8 cellular contexts compared by ENCODE assay signal in genomic region chr6:37696841-37697735, GRCh38. TPM values are rescaled to one million over a fixed set of nuclear protein-coding genes. Genes with fewer than 3 reads are reported as not detected.
DNase-seq lines count a peak whose midpoint lies in the region; ATAC-seq, FAIRE-seq and TF ChIP-seq lines count a peak whose summit lies in the region.

No MANE protein-coding gene starts in this region.

- peaks cover 0 to 17% of the 10 kb centered on the region in 2 donors for H3K36me3 Mint-ChIP-seq in naive B cell

- no peak overlapping the region for H2AFZ ChIP-seq in H1 (ENCODE audit: low read length)

- TF ChIP-seq EP300 in H1 (IDR thresholded peaks at IDR 0.05; ENCODE audit: borderline replicate concordance in 1 of 2, low read depth in 2 of 2, low read length in 2 of 2) (no peak), upper lobe of left lung (IDR thresholded peaks at IDR 0.05) (no peak)

- peaks cover 36 to 41% (median 40%) of the 10 kb centered on the region in 3 donors for H3K4me1 Mint-ChIP-seq in naive B cell

- WGBS in H1 (ENCODE audit: extremely low coverage in 1 of 2, insufficient coverage in 1 of 2, insufficient read length in 1 of 2, insufficient replicate concordance in 2 of 2, low coverage in 1 of 2, low lambda C conversion rate in 2 of 2, missing lambda C conversion rate in 1 of 2), 2 experiments = 1% methylated on average over 87 of the region's 120 CpGs; no CpG with 5 or more reads in 1 of the 2 experiments
- 0 to 1% methylated on average over 21 to 82 of the region's 120 CpGs for WGBS in upper lobe of left lung, 2 donors

- POLR2A ChIA-PET in H1 (lab: Charles Lee; ENCODE audit: partially characterized antibody) = interaction anchor here (1.0 to 1.3 kb wide), 3 partner anchors 38 to 123 kb away, joined by 3 to 5 read pairs (median 4); partner anchors contain the start of gene ZFAND3

- H3K18ac ChIP-seq in H1 (ENCODE audit: extremely low read depth, low read length) = no peak overlapping the region

- H3K4me2 ChIP-seq in H1 (ENCODE audit: insufficient read depth in 1 of 2, low read depth in 2 of 2, low read length in 2 of 2) = peak overlapping the region; percentile 79 to 98

- H3K27me3 ChIP-seq in H1 (replicated peaks in 1 of 4; ENCODE audit: control insufficient read depth in 3 of 4, extremely low read depth in 1 of 4, insufficient read depth in 3 of 4, low read length in 3 of 4) = peaks cover 78 to 97% (median 91%) of the 10 kb centered on the region in 4 experiments
- peaks cover 0 to 30% (median 16%) of the 10 kb centered on the region in 4 donors for H3K27me3 ChIP-seq in upper lobe of left lung

- H3K9me3 Mint-ChIP-seq in naive B cell = peaks cover 0 to 3% (median 0%) of the 10 kb centered on the region in 7 donors

- DNase-seq in COLO668 (lab: John Stamatoyannopoulos, UW; ENCODE audit: unreplicated experiment) (peak; percentile 46), H1 (ENCODE audit: low read depth in 1 of 2, low spot score in 2 of 2) (peak in 1 of 2 experiments; percentile 64), naive B cell (peak; percentile 58), upper lobe of left lung (peak in 1 of 2 donors; percentile 88), NCI-H1694 treated with DMSO at 0.1 percent for 48 hours (lab: John Stamatoyannopoulos, UW) (no peak)
- DNase-seq in activated CD4-positive, alpha-beta T cell treated with anti-CD3 and anti-CD28 coated beads for 4 hours = peak; percentile 42 to 44

- no peaks in the 10 kb centered on the region for H3K79me2 ChIP-seq in H1 (ENCODE audit: control insufficient read depth in 1 of 2, insufficient read depth in 2 of 2, low read length in 2 of 2)

- H3K27ac ChIP-seq in H1 (ENCODE audit: low read depth, low read length) (no peak overlapping the region), upper lobe of left lung (peak overlapping the region in 3 of 4 donors; percentile 32 to 65 (median 51))

- peaks cover 21% of the 10 kb centered on the region; the same call in 1 of the 2 replicates for H3K23me2 ChIP-seq in H1 (ENCODE audit: low read depth, low read length)

- no peak for TF ChIP-seq CTCF in H1 (IDR thresholded peaks at IDR 0.05; ENCODE audit: control extremely low read depth in 1 of 3, insufficient read depth in 1 of 3, low read depth in 1 of 3, low read length in 3 of 3)
- peak in 4 of 6 experiments; percentile 0 to 34 (median 20) for TF ChIP-seq CTCF in upper lobe of left lung (IDR thresholded peaks at IDR 0.05)

- H2BK20ac ChIP-seq in H1 (ENCODE audit: low read length) = no peak overlapping the region

- H3K9ac ChIP-seq in H1 (replicated peaks in 1 of 4; ENCODE audit: extremely low read depth in 1 of 4, low read depth in 3 of 4, low read length in 3 of 4) = no peak overlapping the region

- H4K20me1 ChIP-seq in H1 (replicated peaks in 1 of 2; ENCODE audit: control insufficient read depth in 1 of 2, insufficient read depth in 2 of 2, low read length in 2 of 2) = peaks cover 0 to 10% of the 10 kb centered on the region in 2 experiments

- ATAC-seq in HG03064 (IDR thresholded peaks at IDR 0.05; ENCODE audit: low read depth, unreplicated experiment) = peak; percentile 10
- peak; percentile 34 to 38 for ATAC-seq in naive B cell (ENCODE audit: low read depth in 2 of 2)
- peak in 1 of 2 donors; percentile 41 for ATAC-seq in upper lobe of left lung (ENCODE audit: low FRiP score in 2 of 2)
- ATAC-seq in GM19328 (IDR thresholded peaks at IDR 0.05; ENCODE audit: unreplicated experiment) = no peak

- peak overlapping the region in 4 of 6 donors; percentile 7 to 98 (median 72) for H3K27ac Mint-ChIP-seq in naive B cell

- H3K36me3 ChIP-seq in H1 (ENCODE audit: control insufficient read depth in 2 of 4, insufficient read depth in 4 of 4, low read length in 3 of 4) (peaks cover 0 to 10% (median 0%) of the 10 kb centered on the region in 4 experiments; a peak in 1 of 8 replicates), upper lobe of left lung (no peaks in the 10 kb centered on the region)

- no peak overlapping the region for H3K4ac ChIP-seq in H1 (replicated peaks; ENCODE audit: insufficient read length, low read depth, low read length)

- no peak overlapping the region for H2AK5ac ChIP-seq in H1 (ENCODE audit: low read depth, low read length)

- peak overlapping the region; percentile 77 to 100 (median 96) for H3K4me3 Mint-ChIP-seq in naive B cell

- H3K4me1 ChIP-seq in H1 (replicated peaks in 1 of 4; ENCODE audit: control insufficient read depth in 3 of 4, insufficient read depth in 4 of 4, low read length in 3 of 4) (peaks cover 2 to 23% (median 13%) of the 10 kb centered on the region in 4 experiments), upper lobe of left lung (peaks cover 25 to 45% (median 31%) of the 10 kb centered on the region in 4 donors)

- H3K56ac ChIP-seq in H1 (replicated peaks; ENCODE audit: insufficient read length, low read depth, low read length) = no peak overlapping the region

- no peak overlapping the region for H3K23ac ChIP-seq in H1 (ENCODE audit: insufficient read length)

- no peaks in the 10 kb centered on the region for H3K79me1 ChIP-seq in H1 (ENCODE audit: low read depth, low read length)

- no peak overlapping the region for H2BK12ac ChIP-seq in H1 (ENCODE audit: low read depth, low read length)

- no peak for TF ChIP-seq RAD21 in H1 (IDR thresholded peaks at IDR 0.05 in 1 of 2, conservative IDR thresholded peaks at IDR 0.05 in 1 of 2; ENCODE audit: low read depth in 2 of 2, low read length in 2 of 2)

- H3K9me3 ChIP-seq in H1 (ENCODE audit: insufficient read depth in 2 of 2, low read depth in 1 of 2, low read length in 1 of 2) (no peaks in the 10 kb centered on the region), upper lobe of left lung (no peaks in the 10 kb centered on the region)

- peaks cover 9 to 66% (median 45%) of the 10 kb centered on the region in 3 donors for H3K27me3 Mint-ChIP-seq in naive B cell

- no peak overlapping the region for H2BK5ac ChIP-seq in H1 (ENCODE audit: low read depth, low read length)

- no peak for FAIRE-seq in H1 (lab: Jason Lieb, UNC)

- TF ChIP-seq POLR2A in H1 (IDR thresholded peaks at IDR 0.05; ENCODE audit: control extremely low read depth in 1 of 2, low read depth in 2 of 2, low read length in 2 of 2) = no peak
- TF ChIP-seq POLR2A in upper lobe of left lung (IDR thresholded peaks at IDR 0.05) = no peak

- H4K91ac ChIP-seq in H1 (replicated peaks; ENCODE audit: insufficient read length, low read length) = no peak overlapping the region

- no peak overlapping the region for H2BK120ac ChIP-seq in H1 (replicated peaks; ENCODE audit: low read depth, low read length)

- H3K4me3 ChIP-seq in H1 (ENCODE audit: extremely low read depth in 1 of 4, insufficient read depth in 2 of 4, low read depth in 3 of 4, low read length in 4 of 4) (peak overlapping the region; percentile 55 to 70 (median 62)), upper lobe of left lung (peak overlapping the region; percentile 64 to 83 (median 72))

- no peak overlapping the region for H2BK15ac ChIP-seq in H1 (ENCODE audit: low read length)

- no peak overlapping the region for H3K14ac ChIP-seq in H1 (ENCODE audit: insufficient read length)

- no peak overlapping the region for H4K5ac ChIP-seq in H1 (ENCODE audit: insufficient read length, low read depth, low read length)

- CTCF ChIA-PET in H1 (lab: Charles Lee; ENCODE audit: partially characterized antibody) = interaction anchor here (1.2 to 1.4 kb wide), 2 partner anchors 43 to 46 kb away, joined by 5 to 9 read pairs; no protein-coding TSS in a partner anchor

- peak overlapping the region; percentile 28; the same call in 1 of the 2 replicates for H4K8ac ChIP-seq in H1 (ENCODE audit: extremely low read depth, insufficient read depth, low read length)

TF ChIP-seq in H1, 55 proteins besides CTCF, POLR2A, EP300 and RAD21 (continues in another document):
- no peak for TF ChIP-seq CBX5 (IDR thresholded peaks at IDR 0.05; ENCODE audit: low read depth, low read length)
- TF ChIP-seq EZH2 (IDR thresholded peaks at IDR 0.05; ENCODE audit: low read depth, low read length, severe bottlenecking) = peak; percentile 68
- peak; percentile 27; the same call in 1 of the 2 replicates for TF ChIP-seq TAF1 (IDR thresholded peaks at IDR 0.05; ENCODE audit: low read depth, low read length)
- TF ChIP-seq SAP30 (IDR thresholded peaks at IDR 0.05; ENCODE audit: insufficient read depth, insufficient replicate concordance, low read length) = no peak
- peak; percentile 58; the same call in 1 of the 2 replicates for TF ChIP-seq EGR1 (IDR thresholded peaks at IDR 0.05; ENCODE audit: borderline replicate concordance, low read depth, low read length)
- no peak for TF ChIP-seq USF2 (IDR thresholded peaks at IDR 0.05; ENCODE audit: low read length)
- TF ChIP-seq CEBPB (IDR thresholded peaks at IDR 0.05; ENCODE audit: low read depth, low read length) = no peak
- no peak for TF ChIP-seq MAFK (IDR thresholded peaks at IDR 0.05; ENCODE audit: low read depth, low read length)
- TF ChIP-seq KDM5A (IDR thresholded peaks at IDR 0.05; ENCODE audit: low read length) = no peak
- no peak for TF ChIP-seq GABPA (IDR thresholded peaks at IDR 0.05; ENCODE audit: borderline replicate concordance, insufficient read depth, low read length)
- TF ChIP-seq RNF2 (IDR thresholded peaks at IDR 0.05; ENCODE audit: borderline replicate concordance, low read depth, low read length, missing control alignments, poor library complexity, severe bottlenecking) = peak; percentile 71
- 0 out of 2 replicates have a peak, but pooled peaks have one; percentile 36 for TF ChIP-seq PHF8 (conservative IDR thresholded peaks at IDR 0.05; ENCODE audit: low read depth, low read length)
- TF ChIP-seq FOSL1 (IDR thresholded peaks at IDR 0.05; ENCODE audit: insufficient read depth, low read depth, low read length) = no peak

RNA-seq across cellular contexts. Expression of gene MDGA1, which starts 0.6 kb away (rescaled TPM):
- total RNA-seq in H1 (2021; fragmentation: NEBNext Ultra II Directional; extraction: Animal tissue kit (Norgen Biotek cat#: 25700)) = 0.61 and 0.74 TPM in 2 replicates
- 0.74 and 2.3 TPM in 2 replicates for polyA plus RNA-seq in H1 (2011; rRNA removed)
- 1.1 TPM for polyA plus RNA-seq in H1 (2011; cell fraction: cytosol; rRNA removed)
- polyA plus RNA-seq in H1 (2011; cell fraction: nucleus; rRNA removed) = 2.0 TPM
- 0.32 to 1.9 TPM (median 0.65 TPM) in 4 replicates for polyA plus RNA-seq in H1 (2012, experiment 1 of 2)
- 1.4 TPM for polyA plus RNA-seq in H1 (2012, experiment 2 of 2)
- polyA plus RNA-seq in H1 (2013, experiment 1 of 2) = 0.49 TPM
- polyA plus RNA-seq in H1 (2013, experiment 2 of 2) = 0.53 TPM
- polyA minus RNA-seq in H1 (2011; rRNA and poly(A)+ RNA removed) = 1.1 and 1.3 TPM in 2 replicates
- polyA minus RNA-seq in H1 (2011; cell fraction: cytosol; rRNA and poly(A)+ RNA removed) = not detected
- polyA minus RNA-seq in H1 (2011; cell fraction: nucleus; rRNA and poly(A)+ RNA removed) = 1.4 TPM
- 1 to 10 TPM in 3 of 6 donors, under 1 TPM in 3; 0.15 to 1.9 (median 1.1) TPM for polyA plus RNA-seq in naive B cell (ENCODE audit: low read depth in 6 of 6)
- 10 to 100 TPM in 2 of 6 donors, 1 to 10 TPM in 4; 3.1 to 19.6 (median 5.8) TPM for total RNA-seq in upper lobe of left lung

Comparison
In these comparisons a context has a peak if more than half of its experiments do, and no peak if none do; other contexts are left out.
1. CTCF ChIP-seq: peak in upper lobe of left lung (4 of 6); none in H1 (0 of 3).